ENCODE assay signal across 10 cellular contexts in genomic region chr20:17662333-17663039, GRCh38. TPM values are rescaled to one million over a fixed set of nuclear protein-coding genes. Genes with fewer than 3 reads are reported as not detected.
A peak's percentile ranks its signal among the peaks of the same experiment; 100 is the strongest.
DNase-seq lines count a peak whose midpoint lies in the region; ATAC-seq and TF ChIP-seq lines count a peak whose summit lies in the region.
"Had no signal": no experiment of that assay in that cellular context is flagged by ENCODE, and none has a peak within 500 bp of the region (broad histone marks: within the 10 kb centered on the region; RNA-seq: fewer than 3 reads in every experiment).

No MANE protein-coding gene starts in this region.

- H3K36me3 ChIP-seq in RWPE2 (ENCODE audit: low read depth) (peaks cover 44% of the 10 kb centered on the region), skeletal muscle satellite cell (ENCODE audit: insufficient read depth, low read length) (peaks cover 36% of the 10 kb centered on the region), H7 (replicated peaks; ENCODE audit: control insufficient read depth, insufficient read depth, low read length) (peaks cover 13% of the 10 kb centered on the region)

- H3K27me3 ChIP-seq in RWPE2 (ENCODE audit: insufficient read depth, poor library complexity, severe bottlenecking) (no peaks in the 10 kb centered on the region), skeletal muscle satellite cell (ENCODE audit: control insufficient read depth, insufficient read depth, low read length) (no peaks in the 10 kb centered on the region), H7 (ENCODE audit: control insufficient read depth, insufficient read depth, low read length) (no peaks in the 10 kb centered on the region), foreskin keratinocyte (no peaks in the 10 kb centered on the region)

- H3K4me2 ChIP-seq in skeletal muscle satellite cell (ENCODE audit: low read length), result peak overlapping the region; percentile 58

- ATAC-seq in RWPE2 (ENCODE audit: low read depth), result no peak
- ATAC-seq in Right ventricle myocardium inferior, result peak; percentile 86
- no peak for ATAC-seq in GM18907 (IDR thresholded peaks at IDR 0.05; ENCODE audit: unreplicated experiment)
- no peak for ATAC-seq in GM21526 (IDR thresholded peaks at IDR 0.05; ENCODE audit: low FRiP score, unreplicated experiment)
- ATAC-seq in foreskin keratinocyte, result no peak

- TF ChIP-seq CTCF in RWPE2 (IDR thresholded peaks at IDR 0.05; ENCODE audit: poor library complexity, severe bottlenecking) (no peak), foreskin keratinocyte (conservative IDR thresholded peaks at IDR 0.05) (no peak)

- no peaks in the 10 kb centered on the region for H3K9me3 ChIP-seq in RWPE2 (ENCODE audit: severe bottlenecking)
- peaks cover 4% of the 10 kb centered on the region for H3K9me3 ChIP-seq in skeletal muscle satellite cell (replicated peaks; ENCODE audit: low read length)

- DNase-seq in EL (peak; percentile 57), RWPE2 (ENCODE audit: low spot score) (peak; percentile 14), Right ventricle myocardium inferior (ENCODE audit: missing footprints) (no peak), H7 (no peak), foreskin keratinocyte (no peak)

- H3K27ac ChIP-seq in RWPE2 (ENCODE audit: poor library complexity, severe bottlenecking) (no peak overlapping the region), foreskin keratinocyte (no peak overlapping the region)

- H3K9ac ChIP-seq in skeletal muscle satellite cell (ENCODE audit: low read depth, low read length), result peak overlapping the region; percentile 21

- H3K4me1 ChIP-seq in RWPE2 (ENCODE audit: insufficient read depth, poor library complexity, severe bottlenecking), result no peaks in the 10 kb centered on the region
- peaks cover 67% of the 10 kb centered on the region for H3K4me1 ChIP-seq in skeletal muscle satellite cell (ENCODE audit: control insufficient read depth, insufficient read depth, low read length)
- H3K4me1 ChIP-seq in foreskin keratinocyte, result no peaks in the 10 kb centered on the region

- H3K4me3 ChIP-seq in RWPE2 (ENCODE audit: severe bottlenecking) (no peak overlapping the region), skeletal muscle satellite cell (ENCODE audit: low read length) (peak overlapping the region; percentile 27), H7 (ENCODE audit: insufficient read depth, low read depth, low read length) (no peak overlapping the region)

- intact Hi-C loops in Right ventricle myocardium inferior (cut with DNase I), result no loop called here

RNA-seq across cellular contexts. Expression of gene RRBP1, which starts 19.6 kb away (rescaled TPM):
- total RNA-seq in Right ventricle myocardium inferior (38.5 TPM), foreskin keratinocyte (107 and 109 TPM in 2 replicates)
- total RNA-seq in skeletal muscle satellite cell (2012; rRNA removed), result 94.8 and 108 TPM in 2 replicates
- 79.2 and 83.1 TPM in 2 replicates for total RNA-seq in H7 (2014; rRNA removed; shearing (Covaris generic))
- 51.9 and 56.6 TPM in 2 replicates for polyA plus RNA-seq in foreskin keratinocyte

RNA-seq across cellular contexts. Expression of gene BANF2, which starts 37.3 kb away (rescaled TPM):
- total RNA-seq in Right ventricle myocardium inferior (not detected), foreskin keratinocyte (not detected in 2 replicates)
- total RNA-seq in skeletal muscle satellite cell (2012; rRNA removed), result not detected in 2 replicates
- not detected in 2 replicates for total RNA-seq in H7 (2014; rRNA removed; shearing (Covaris generic))
- not detected in 2 replicates for polyA plus RNA-seq in foreskin keratinocyte
- total RNA-seq: HT1080; T-helper 2 cell treated with Interferon-gamma antibody and Interleukin-4, amounts not matched to agents 100 ng/mL and 5 ng/mL, for 36 hours had no signal

Comparison
In these comparisons a context has a peak if more than half of its experiments do, and no peak if none do; other contexts are left out.
1. DNase-seq: peak in EL (single experiment) and RWPE2 (single experiment); none in Right ventricle myocardium inferior (single experiment), H7 (single experiment) and foreskin keratinocyte (0 of 2).